Comparison of ENCODE assay signal across 10 cellular contexts in the genomic region with DNA sequence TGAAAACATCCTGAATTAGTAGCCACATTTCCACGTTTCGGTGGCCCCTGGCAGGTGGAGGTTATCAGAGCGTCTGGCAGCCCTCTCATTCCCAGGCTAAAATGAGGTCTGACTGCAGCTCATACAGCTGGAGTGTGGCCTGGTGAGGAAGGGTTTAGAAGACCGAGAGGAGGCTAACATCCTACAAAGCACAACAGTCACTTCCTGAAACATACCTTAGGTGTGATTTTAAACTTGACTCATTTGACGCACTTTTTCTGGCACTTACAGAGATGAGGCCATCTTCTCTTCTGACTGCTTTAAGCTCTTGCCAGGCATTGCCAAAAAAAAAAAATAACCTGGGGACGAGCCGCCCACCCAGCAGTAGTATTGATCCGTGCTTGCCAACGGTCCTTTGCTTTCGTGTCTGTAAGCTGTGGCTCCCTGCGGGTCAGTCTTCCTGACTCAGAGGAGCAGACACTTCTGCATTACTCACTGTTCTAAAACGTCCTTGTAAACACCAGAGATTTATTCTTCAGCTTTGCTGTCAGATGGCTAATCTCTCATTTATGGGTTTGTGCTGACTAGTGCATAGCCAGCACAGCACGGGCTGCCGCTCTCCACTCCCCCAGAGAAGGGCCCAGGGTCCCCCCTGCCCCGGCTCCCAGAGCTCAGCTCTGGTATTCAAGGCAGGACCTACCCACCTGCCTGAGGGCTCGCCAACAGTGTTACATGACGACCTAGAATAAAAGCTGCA.
DNase-seq lines count a peak whose midpoint lies in the region; ATAC-seq lines count a peak whose summit lies in the region.
"Had no signal": no experiment of that assay in that cellular context is flagged by ENCODE, and none has a peak within 500 bp of the region (broad histone marks: within the 10 kb centered on the region; RNA-seq: fewer than 3 reads in every experiment).

No MANE protein-coding gene starts in this region.

- no peak overlapping the region for H3K4me3 Mint-ChIP-seq in stimulated activated effector memory CD8-positive, alpha-beta T cell treated with anti-CD3 and anti-CD28 coated beads, Interleukin-12 subunit alpha, Interleukin-12 subunit beta, amount 100 ng/mL, for 72 hours
- H3K4me3 Mint-ChIP-seq: activated CD4-positive, alpha-beta T cell treated with anti-CD3 and anti-CD28 coated beads, Interleukin-2, amount 10 ng/mL, durations not matched to agents 7 days and 5 days had no signal

- H3K27ac Mint-ChIP-seq in stimulated activated effector memory CD8-positive, alpha-beta T cell treated with anti-CD3 and anti-CD28 coated beads, Interleukin-12 subunit alpha, Interleukin-12 subunit beta, amount 100 ng/mL, for 72 hours, result no peak overlapping the region
- H3K27ac Mint-ChIP-seq: activated CD4-positive, alpha-beta T cell treated with anti-CD3 and anti-CD28 coated beads, Interleukin-2, amount 10 ng/mL, durations not matched to agents 7 days and 5 days had no signal

- no peaks in the 10 kb centered on the region for H3K36me3 Mint-ChIP-seq in stimulated activated effector memory CD8-positive, alpha-beta T cell treated with anti-CD3 and anti-CD28 coated beads, Interleukin-12 subunit alpha, Interleukin-12 subunit beta, amount 100 ng/mL, for 72 hours

- ATAC-seq in stimulated activated effector memory CD8-positive, alpha-beta T cell treated with anti-CD3 and anti-CD28 coated beads, Interleukin-12 subunit alpha, Interleukin-12 subunit beta, amount 100 ng/mL, for 72 hours, result peak; percentile 40

- H3K9me3 Mint-ChIP-seq in stimulated activated effector memory CD8-positive, alpha-beta T cell treated with anti-CD3 and anti-CD28 coated beads, Interleukin-12 subunit alpha, Interleukin-12 subunit beta, amount 100 ng/mL, for 72 hours, result no peaks in the 10 kb centered on the region
- H3K9me3 Mint-ChIP-seq: activated CD4-positive, alpha-beta T cell treated with anti-CD3 and anti-CD28 coated beads, Interleukin-2, amount 10 ng/mL, durations not matched to agents 7 days and 5 days had no signal

- H3K4me1 Mint-ChIP-seq in stimulated activated effector memory CD8-positive, alpha-beta T cell treated with anti-CD3 and anti-CD28 coated beads, Interleukin-12 subunit alpha, Interleukin-12 subunit beta, amount 100 ng/mL, for 72 hours, result no peaks in the 10 kb centered on the region
- H3K4me1 Mint-ChIP-seq: activated CD4-positive, alpha-beta T cell treated with anti-CD3 and anti-CD28 coated beads, Interleukin-2, amount 10 ng/mL, durations not matched to agents 7 days and 5 days had no signal

- DNase-seq in NCI-H2107 treated with DMSO at 0.1 percent for 48 hours (lab: John Stamatoyannopoulos, UW; ENCODE audit: unreplicated experiment), result peak; percentile 15
- no peak for DNase-seq in NCI-H2107 (lab: John Stamatoyannopoulos, UW)
- peak; percentile 39 for DNase-seq in T1000 (lab: John Stamatoyannopoulos, UW)
- DNase-seq in iris pigment epithelial cell (ENCODE audit: low read depth), result peak; percentile 88
- DNase-seq in stimulated activated effector memory CD8-positive, alpha-beta T cell treated with anti-CD3 and anti-CD28 coated beads, Interleukin-12 subunit alpha, Interleukin-12 subunit beta, amount 100 ng/mL, for 72 hours (ENCODE audit: low spot score in 2 of 2), result peak in 1 of 2 donors; percentile 47
- DNase-seq in HuH-7 (ENCODE audit: low spot score), result no peak
- no peak for DNase-seq in dermis blood vessel endothelial cell
- DNase-seq in NOMO-1 treated with dmso at 0.1 percent for 144 hours (lab: John Stamatoyannopoulos, UW; ENCODE audit: unreplicated experiment), result no peak
- DNase-seq: activated CD4-positive, alpha-beta T cell treated with anti-CD3 and anti-CD28 coated beads, Interleukin-2, amount 10 ng/mL, durations not matched to agents 7 days and 5 days; stimulated activated CD8-positive, alpha-beta memory T cell treated with anti-CD3 and anti-CD28 coated beads, Interleukin-4, amount 100 ng/mL, for 48 hours had no signal

Comparison
In these comparisons a context has a peak if more than half of its experiments do, and no peak if none do; other contexts are left out.
1. DNase-seq: peak in NCI-H2107 treated with DMSO at 0.1 percent for 48 hours (single experiment), T1000 (single experiment) and iris pigment epithelial cell (single experiment); none in NCI-H2107 (single experiment), HuH-7 (single experiment), dermis blood vessel endothelial cell (single experiment) and NOMO-1 treated with dmso at 0.1 percent for 144 hours (single experiment).